13 cellular contexts compared by ENCODE assay signal in genomic region chr19:42553292-42554045, GRCh38. TPM values are rescaled to one million over a fixed set of nuclear protein-coding genes. Genes with fewer than 3 reads are reported as not detected.
A peak's percentile ranks its signal among the peaks of the same experiment; 100 is the strongest.
DNase-seq lines count a peak whose midpoint lies in the region; ATAC-seq and TF ChIP-seq lines count a peak whose summit lies in the region.
"Had no signal": no experiment of that assay in that cellular context is flagged by ENCODE, and none has a peak within 500 bp of the region (broad histone marks: within the 10 kb centered on the region; RNA-seq: fewer than 3 reads in every experiment).

No MANE protein-coding gene starts in this region.

- no peaks in the 10 kb centered on the region for H3K36me3 ChIP-seq in kidney epithelial cell (ENCODE audit: control insufficient read depth, insufficient read depth, low read length)

- peaks cover 12% of the 10 kb centered on the region for H3K27me3 ChIP-seq in kidney epithelial cell (ENCODE audit: control insufficient read depth, insufficient read depth, low read length)
- H3K27me3 ChIP-seq in dorsolateral prefrontal cortex, result no peaks in the 10 kb centered on the region

- in situ Hi-C loops in ACHN (cut with HindIII; ENCODE audit: low pct_ligation_motif_present, low pct_unique_long_range_greater_than_20kb, low sequenced_read_pairs), result no loop called here
- in situ Hi-C loops in astrocyte of the spinal cord (cut with HindIII; ENCODE audit: low sequenced_read_pairs), result no loop called here
- in situ Hi-C loops in G401 (cut with HindIII; ENCODE audit: low sequenced_read_pairs), result no loop called here

- intact Hi-C loops in dorsolateral prefrontal cortex (cut with DNase I), result no loop called here

- H3K27ac ChIP-seq in dorsolateral prefrontal cortex, result no peak overlapping the region
- H3K27ac ChIP-seq: C4-2B had no signal

- H3K4me3 ChIP-seq in HFF-Myc (replicated peaks; ENCODE audit: low read depth, low read length), result no peak overlapping the region
- H3K4me3 ChIP-seq in astrocyte of the spinal cord (ENCODE audit: low read depth, low read length), result no peak overlapping the region
- no peak overlapping the region for H3K4me3 ChIP-seq in kidney epithelial cell (ENCODE audit: low read depth, low read length)
- H3K4me3 ChIP-seq in dorsolateral prefrontal cortex, result no peak overlapping the region

- no peak for ATAC-seq in GM21381 (IDR thresholded peaks at IDR 0.05; ENCODE audit: unreplicated experiment)
- ATAC-seq: activated naive CD8-positive, alpha-beta T cell treated with anti-CD3 and anti-CD28 coated beads, Interleukin-2, amount 50 U/mL, for 24 hours had no signal

- TF ChIP-seq CTCF in HFF-Myc (IDR thresholded peaks at IDR 0.05; ENCODE audit: low read depth, low read length, missing control alignments), result no peak
- TF ChIP-seq CTCF in astrocyte of the spinal cord (IDR thresholded peaks at IDR 0.05; ENCODE audit: low read depth, low read length), result no peak
- TF ChIP-seq CTCF in kidney epithelial cell (IDR thresholded peaks at IDR 0.05; ENCODE audit: insufficient read depth, low read length, poor library complexity, severe bottlenecking), result no peak
- no peak for TF ChIP-seq CTCF in dorsolateral prefrontal cortex (IDR thresholded peaks at IDR 0.05 in 54 of 56, conservative IDR thresholded peaks at IDR 0.05 in 2 of 56; ENCODE audit: low read depth in 1 of 56, partially characterized antibody in 56 of 56)

- DNase-seq in ACHN, result peak; percentile 65
- DNase-seq in HFF-Myc (ENCODE audit: extremely low read depth, low read depth), result peak; percentile 56
- peak; percentile 69 for DNase-seq in astrocyte of the spinal cord (ENCODE audit: low read depth, low spot score)
- peak; percentile 28 for DNase-seq in kidney epithelial cell (ENCODE audit: low read depth)
- DNase-seq in G401 (ENCODE audit: low spot score), result no peak
- no peak for DNase-seq in COR-L47 (lab: John Stamatoyannopoulos, UW)
- DNase-seq in dorsolateral prefrontal cortex, result no peak
- DNase-seq: activated B cell treated with CpG ODN at 0.5 μM for 24 hours; activated naive CD8-positive, alpha-beta T cell treated with anti-CD3 and anti-CD28 coated beads, Interleukin-2, amount 50 U/mL, for 24 hours; NCI-H748 treated with DMSO at 0.1 percent for 48 hours; occipital lobe had no signal

RNA-seq across cellular contexts. Expression of gene CEACAM1, which starts 25.2 kb away (rescaled TPM):
- total RNA-seq in kidney epithelial cell (2.1 and 3.6 TPM in 2 replicates), dorsolateral prefrontal cortex (1 to 10 TPM in 54 of 120 experiments, under 1 TPM in 50, not detected in 16; 0.16 to 4.1 (median 1.0) TPM)
- total RNA-seq in G401 (2014; rRNA removed; shearing (Covaris generic)), result 0.31 and 1.3 TPM in 2 replicates
- total RNA-seq: occipital lobe had no signal

RNA-seq across cellular contexts. Expression of gene CEACAM8, which starts 41.3 kb away (rescaled TPM):
- total RNA-seq in kidney epithelial cell (not detected in 2 replicates), dorsolateral prefrontal cortex (under 1 TPM in 5 of 120 experiments, not detected in 115; 0.19 to 0.73 (median 0.51) TPM)
- 0.61 and 2.7 TPM in 2 replicates for total RNA-seq in G401 (2014; rRNA removed; shearing (Covaris generic))
- total RNA-seq: activated B cell treated with CpG ODN at 0.5 μM for 24 hours, occipital lobe had no signal

Comparison
In these comparisons a context has a peak if more than half of its experiments do, and no peak if none do; other contexts are left out.
1. DNase-seq: peak in ACHN (single experiment), HFF-Myc (single experiment), astrocyte of the spinal cord (single experiment) and kidney epithelial cell (single experiment); none in G401 (single experiment), COR-L47 (single experiment) and dorsolateral prefrontal cortex (0 of 10).